9 cellular contexts compared by ENCODE assay signal in genomic region chr17:42101513-42102292, GRCh38. TPM values are rescaled to one million over a fixed set of nuclear protein-coding genes. Genes with fewer than 3 reads are reported as not detected.
A peak's percentile ranks its signal among the peaks of the same experiment; 100 is the strongest.
DNase-seq lines count a peak whose midpoint lies in the region; ATAC-seq and TF ChIP-seq lines count a peak whose summit lies in the region.
"Had no signal": no experiment of that assay in that cellular context is flagged by ENCODE, and none has a peak within 500 bp of the region (broad histone marks: within the 10 kb centered on the region; RNA-seq: fewer than 3 reads in every experiment).

No MANE protein-coding gene starts in this region.

- peaks cover 0 to 4% of the 10 kb centered on the region in 2 donors for H3K36me3 Mint-ChIP-seq in CD4-positive, alpha-beta memory T cell
- H3K36me3 Mint-ChIP-seq in HFFc6 (ENCODE audit: low read depth), result no peaks in the 10 kb centered on the region
- H3K36me3 Mint-ChIP-seq in activated naive CD4-positive, alpha-beta T cell treated with anti-CD3 and anti-CD28 coated beads, Interleukin-2, amount 50 U/mL, for 72 hours, result no peaks in the 10 kb centered on the region

- DNase-seq in CD4-positive, alpha-beta memory T cell, result peak in 4 of 5 donors; percentile 32 to 49 (median 37)
- peak; percentile 35 for DNase-seq in HFFc6
- peak; percentile 71 for DNase-seq in SK-N-DZ (ENCODE audit: low spot score)
- DNase-seq in activated naive CD4-positive, alpha-beta T cell treated with anti-CD3 and anti-CD28 coated beads, Interleukin-2, amount 50 U/mL, for 72 hours (ENCODE audit: low spot score in 2 of 2), result peak; percentile 75 to 91
- DNase-seq in heart left ventricle, result peak; percentile 63 to 87 (median 78)
- DNase-seq in pulmonary artery endothelial cell (ENCODE audit: low read depth, low spot score), result peak; percentile 36

- H3K9me3 ChIP-seq in CD4-positive, alpha-beta memory T cell (ENCODE audit: control insufficient read depth in 1 of 2, low read length in 2 of 2), result no peaks in the 10 kb centered on the region
- H3K9me3 ChIP-seq in heart left ventricle, result no peaks in the 10 kb centered on the region

- intact Hi-C loops in CD4-positive, alpha-beta memory T cell (cut with micrococcal nuclease), result no loop called here
- intact Hi-C loops in heart left ventricle (cut with DNase I), result loop anchor here in 6 of 10 donors (1.0 to 5.0 kb wide), 6 partner anchors 34 to 139 kb away; partner anchors contain the start of gene CNP (in 1 of the 6)

- no peak overlapping the region for H3K27ac Mint-ChIP-seq in CD4-positive, alpha-beta memory T cell
- H3K27ac Mint-ChIP-seq in HFFc6, result no peak overlapping the region
- H3K27ac Mint-ChIP-seq in activated naive CD4-positive, alpha-beta T cell treated with anti-CD3 and anti-CD28 coated beads, Interleukin-2, amount 50 U/mL, for 72 hours, result no peak overlapping the region

- POLR2A ChIA-PET in CD4-positive, alpha-beta memory T cell (lab: Charles Lee; ENCODE audit: partially characterized antibody), result interaction anchor here (1.1 to 2.9 kb wide), 2 partner anchors 10 to 135 kb away, joined by 4 to 9 read pairs; partner anchors contain the start of genes CNP and DHX58

- no peak overlapping the region for H3K4me3 ChIP-seq in CD4-positive, alpha-beta memory T cell (ENCODE audit: low read length in 2 of 2)
- H3K4me3 ChIP-seq in heart left ventricle, result no peak overlapping the region
- H3K4me3 ChIP-seq: SK-N-MC had no signal

- H3K4me1 Mint-ChIP-seq in CD4-positive, alpha-beta memory T cell, result peaks cover 2 to 12% (median 7%) of the 10 kb centered on the region in 4 donors
- no peaks in the 10 kb centered on the region for H3K4me1 Mint-ChIP-seq in HFFc6 (ENCODE audit: low read depth)

- peaks cover 6% of the 10 kb centered on the region for H3K27me3 ChIP-seq in CD4-positive, alpha-beta memory T cell (ENCODE audit: insufficient read depth, low read length)
- H3K27me3 ChIP-seq in heart left ventricle, result peaks cover 9 to 20% (median 16%) of the 10 kb centered on the region in 9 donors

- no peaks in the 10 kb centered on the region for H3K9me3 Mint-ChIP-seq in CD4-positive, alpha-beta memory T cell
- no peaks in the 10 kb centered on the region for H3K9me3 Mint-ChIP-seq in HFFc6
- H3K9me3 Mint-ChIP-seq in activated naive CD4-positive, alpha-beta T cell treated with anti-CD3 and anti-CD28 coated beads, Interleukin-2, amount 50 U/mL, for 72 hours, result no peaks in the 10 kb centered on the region

- peak; percentile 91 for TF ChIP-seq CTCF in HFFc6 (IDR thresholded peaks at IDR 0.05)
- TF ChIP-seq CTCF in heart left ventricle (IDR thresholded peaks at IDR 0.05), result peak; percentile 74 to 91 (median 84)

- H3K4me1 ChIP-seq in CD4-positive, alpha-beta memory T cell (ENCODE audit: insufficient read depth, low read length), result peaks cover 7% of the 10 kb centered on the region
- peaks cover 0 to 12% (median 4%) of the 10 kb centered on the region in 12 donors for H3K4me1 ChIP-seq in heart left ventricle

- H3K27ac ChIP-seq in CD4-positive, alpha-beta memory T cell (ENCODE audit: low read depth, low read length), result no peak overlapping the region
- H3K27ac ChIP-seq in heart left ventricle, result no peak overlapping the region
- H3K27ac ChIP-seq: SK-N-MC had no signal

- TF ChIP-seq POLR2A in heart left ventricle (IDR thresholded peaks at IDR 0.05), result no peak

- CTCF ChIA-PET in CD4-positive, alpha-beta memory T cell (lab: Charles Lee; ENCODE audit: partially characterized antibody), result interaction anchor here (0.7 to 2.5 kb wide), 9 partner anchors 9 to 83 kb away, joined by 3 to 20 read pairs (median 4); partner anchors contain the start of genes DHX58 and NKIRAS2

- H3K4me3 Mint-ChIP-seq in CD4-positive, alpha-beta memory T cell, result no peak overlapping the region
- no peak overlapping the region for H3K4me3 Mint-ChIP-seq in HFFc6

- ATAC-seq in activated naive CD4-positive, alpha-beta T cell treated with anti-CD3 and anti-CD28 coated beads, Interleukin-2, amount 50 U/mL, for 72 hours, result peak; percentile 83 to 85
- ATAC-seq in heart left ventricle (peak; percentile 85 to 89 (median 88)), GM21526 (IDR thresholded peaks at IDR 0.05; ENCODE audit: low FRiP score, unreplicated experiment) (no peak), GM19324 (IDR thresholded peaks at IDR 0.05; ENCODE audit: low FRiP score, unreplicated experiment) (no peak)

- H3K27me3 Mint-ChIP-seq in CD4-positive, alpha-beta memory T cell, result peaks cover 2 to 8% of the 10 kb centered on the region in 2 donors
- peaks cover 20% of the 10 kb centered on the region for H3K27me3 Mint-ChIP-seq in HFFc6 (ENCODE audit: insufficient read depth)

- H3K36me3 ChIP-seq in CD4-positive, alpha-beta memory T cell (ENCODE audit: insufficient read depth, low read length), result peaks cover 7% of the 10 kb centered on the region
- peaks cover 0 to 38% (median 5%) of the 10 kb centered on the region in 9 donors for H3K36me3 ChIP-seq in heart left ventricle

- 38 to 43% (median 41%) methylated on average over 12 to 14 of the region's 14 CpGs for WGBS in heart left ventricle, 4 donors

RNA-seq across cellular contexts. Expression of gene ZNF385C, which starts 3.4 kb away (rescaled TPM):
- total RNA-seq in CD4-positive, alpha-beta memory T cell, result under 1 TPM in 1 of 2 experiments, not detected in 1; 0.36 TPM
- not detected for polyA plus RNA-seq in CD4-positive, alpha-beta memory T cell
- total RNA-seq in HFFc6 (2021; fragmentation: NEBNext Ultra II Directional; extraction: Animal tissue kit (Norgen Biotek cat#: 25700)), result not detected
- polyA plus RNA-seq in SK-N-DZ (2014; cell fraction: cytosol; rRNA removed), result 12.5 and 12.6 TPM in 2 replicates
- polyA plus RNA-seq in SK-N-DZ (2014; cell fraction: nucleus; rRNA removed), result 6.9 and 13.5 TPM in 2 replicates
- total RNA-seq in activated naive CD4-positive, alpha-beta T cell treated with anti-CD3 and anti-CD28 coated beads, Interleukin-2, amount 50 U/mL, for 72 hours, result under 1 TPM in 1 of 2 donors, not detected in 1; 0.82 TPM
- total RNA-seq in heart left ventricle, result under 1 TPM in 6 of 9 donors, not detected in 3; 0.14 to 0.38 (median 0.22) TPM
- polyA plus RNA-seq in heart left ventricle, result under 1 TPM; 0.06 to 0.11 TPM
- not detected in 2 replicates for total RNA-seq in pulmonary artery endothelial cell

RNA-seq across cellular contexts. Expression of gene DHX58, which starts 10.8 kb away (rescaled TPM):
- 10 to 100 TPM; 41.8 to 43.3 TPM for total RNA-seq in CD4-positive, alpha-beta memory T cell
- 10 to 100 TPM; 11.9 to 19.3 TPM for polyA plus RNA-seq in CD4-positive, alpha-beta memory T cell
- total RNA-seq in HFFc6 (2021; fragmentation: NEBNext Ultra II Directional; extraction: Animal tissue kit (Norgen Biotek cat#: 25700)), result 1 to 10 TPM; 4.0 to 5.3 (median 4.2) TPM
- polyA plus RNA-seq in SK-N-DZ (2014; cell fraction: cytosol; rRNA removed), result 0.05 and 0.59 TPM in 2 replicates
- 1.5 and 5.5 TPM in 2 replicates for polyA plus RNA-seq in SK-N-DZ (2014; cell fraction: nucleus; rRNA removed)
- total RNA-seq in activated naive CD4-positive, alpha-beta T cell treated with anti-CD3 and anti-CD28 coated beads, Interleukin-2, amount 50 U/mL, for 72 hours, result 10 to 100 TPM; 39.6 to 40.2 TPM
- total RNA-seq in heart left ventricle (10 to 100 TPM in 1 of 9 donors, 1 to 10 TPM in 8; 1.9 to 17.3 (median 3.7) TPM), pulmonary artery endothelial cell (9.6 TPM in 2 replicates)
- polyA plus RNA-seq in heart left ventricle, result 1 to 10 TPM; 1.8 to 4.9 TPM

RNA-seq across cellular contexts. Expression of gene KAT2A, which starts 19.5 kb away (rescaled TPM):
- 10 to 100 TPM; 38.5 to 39.9 TPM for total RNA-seq in CD4-positive, alpha-beta memory T cell
- polyA plus RNA-seq in CD4-positive, alpha-beta memory T cell, result 1 to 10 TPM; 5.9 to 7.3 TPM
- 10 to 100 TPM; 21.5 to 36.2 (median 25.3) TPM for total RNA-seq in HFFc6 (2021; fragmentation: NEBNext Ultra II Directional; extraction: Animal tissue kit (Norgen Biotek cat#: 25700))
- 36.0 and 46.1 TPM in 2 replicates for polyA plus RNA-seq in SK-N-DZ (2014; cell fraction: cytosol; rRNA removed)
- 477 and 734 TPM in 2 replicates for polyA plus RNA-seq in SK-N-DZ (2014; cell fraction: nucleus; rRNA removed)
- total RNA-seq in activated naive CD4-positive, alpha-beta T cell treated with anti-CD3 and anti-CD28 coated beads, Interleukin-2, amount 50 U/mL, for 72 hours, result 10 to 100 TPM; 47.4 to 69.6 TPM
- total RNA-seq in heart left ventricle (10 to 100 TPM in 8 of 9 donors, 1 to 10 TPM in 1; 6.9 to 17.6 (median 14.8) TPM), pulmonary artery endothelial cell (7.1 and 13.2 TPM in 2 replicates)
- polyA plus RNA-seq in heart left ventricle, result 10 to 100 TPM; 15.3 to 33.0 TPM

RNA-seq across cellular contexts. Expression of gene HSPB9, which starts 20.9 kb away (rescaled TPM):
- not detected for total RNA-seq in CD4-positive, alpha-beta memory T cell
- not detected for polyA plus RNA-seq in CD4-positive, alpha-beta memory T cell
- not detected for total RNA-seq in HFFc6 (2021; fragmentation: NEBNext Ultra II Directional; extraction: Animal tissue kit (Norgen Biotek cat#: 25700))
- 0.72 and 2.0 TPM in 2 replicates for polyA plus RNA-seq in SK-N-DZ (2014; cell fraction: cytosol; rRNA removed)
- 1.3 and 3.3 TPM in 2 replicates for polyA plus RNA-seq in SK-N-DZ (2014; cell fraction: nucleus; rRNA removed)
- under 1 TPM in 1 of 2 donors, not detected in 1; 0.23 TPM for total RNA-seq in activated naive CD4-positive, alpha-beta T cell treated with anti-CD3 and anti-CD28 coated beads, Interleukin-2, amount 50 U/mL, for 72 hours
- total RNA-seq in heart left ventricle (not detected), pulmonary artery endothelial cell (not detected in 2 replicates)
- not detected for polyA plus RNA-seq in heart left ventricle

RNA-seq across cellular contexts. Expression of gene C17orf113, which starts 51.3 kb away (rescaled TPM):
- under 1 TPM; 0.76 to 0.97 TPM for total RNA-seq in CD4-positive, alpha-beta memory T cell
- under 1 TPM; 0.39 to 0.53 TPM for polyA plus RNA-seq in CD4-positive, alpha-beta memory T cell
- total RNA-seq in HFFc6 (2021; fragmentation: NEBNext Ultra II Directional; extraction: Animal tissue kit (Norgen Biotek cat#: 25700)), result under 1 TPM in 4 of 6 experiments, not detected in 2; 0.07 to 0.10 (median 0.08) TPM
- polyA plus RNA-seq in SK-N-DZ (2014; cell fraction: cytosol; rRNA removed), result 2.0 and 2.5 TPM in 2 replicates
- polyA plus RNA-seq in SK-N-DZ (2014; cell fraction: nucleus; rRNA removed), result 1.7 and 2.3 TPM in 2 replicates
- under 1 TPM; 0.16 to 0.37 TPM for total RNA-seq in activated naive CD4-positive, alpha-beta T cell treated with anti-CD3 and anti-CD28 coated beads, Interleukin-2, amount 50 U/mL, for 72 hours
- total RNA-seq in heart left ventricle (1 to 10 TPM in 2 of 9 donors, under 1 TPM in 7; 0.28 to 1.2 (median 0.72) TPM), pulmonary artery endothelial cell (0.11 and 0.26 TPM in 2 replicates)
- under 1 TPM; 0.24 to 0.72 TPM for polyA plus RNA-seq in heart left ventricle

Comparison
In these comparisons a context has a peak if more than half of its experiments do, and no peak if none do; other contexts are left out.
1. ATAC-seq: peak in activated naive CD4-positive, alpha-beta T cell treated with anti-CD3 and anti-CD28 coated beads, Interleukin-2, amount 50 U/mL, for 72 hours (2 of 2) and heart left ventricle (4 of 4); none in GM21526 (single experiment) and GM19324 (single experiment).
2. Peak in every context shown above with its lines, with median percentiles within 50 percentile points of each other: DNase-seq.